ENCODE assay signal across 8 cellular contexts in genomic region chr11:124069429-124070401, GRCh38. TPM values are rescaled to one million over a fixed set of nuclear protein-coding genes. Genes with fewer than 3 reads are reported as not detected.
DNase-seq lines count a peak whose midpoint lies in the region; ATAC-seq and TF ChIP-seq lines count a peak whose summit lies in the region.

No MANE protein-coding gene starts in this region.

- peak overlapping the region; percentile 55 for H3K4me2 ChIP-seq in fibroblast of lung (ENCODE audit: extremely low read depth, insufficient read depth, low read length)
- peak overlapping the region; percentile 65 for H3K4me2 ChIP-seq in neural progenitor cell

- in situ Hi-C loops in GM13977 (cut with MboI; ENCODE audit: low pct_unique_long_range_greater_than_20kb, low sequenced_read_pairs, unreplicated experiment) = loop anchor here (25.0 kb wide), 1 partner anchor 518 kb away; no protein-coding TSS in a partner anchor

- H3K4me3 ChIP-seq in fibroblast of lung (replicated peaks in 1 of 4; ENCODE audit: control extremely low read depth in 1 of 4, insufficient read depth in 1 of 4, low read depth in 3 of 4, low read length in 4 of 4) = peak overlapping the region; percentile 26 to 62 (median 50)
- no peak overlapping the region for H3K4me3 ChIP-seq in neural progenitor cell

- TF ChIP-seq CTCF in GM13977 (IDR thresholded peaks at IDR 0.05; ENCODE audit: extremely low read depth, insufficient read depth, missing control alignments) (peak; percentile 72), fibroblast of lung (conservative IDR thresholded peaks at IDR 0.05 in 1 of 2, IDR thresholded peaks at IDR 0.05 in 1 of 2; ENCODE audit: low read depth in 1 of 2, low read length in 2 of 2) (peak; percentile 80 to 92), neural progenitor cell (IDR thresholded peaks at IDR 0.05) (peak; percentile 74)

- H3K9ac ChIP-seq in fibroblast of lung (ENCODE audit: insufficient read depth, low read length) = no peak overlapping the region
- no peak overlapping the region for H3K9ac ChIP-seq in neural progenitor cell

- no peaks in the 10 kb centered on the region for H4K20me1 ChIP-seq in fibroblast of lung (ENCODE audit: control insufficient read depth, extremely low read depth, insufficient read depth, low read length)
- no peaks in the 10 kb centered on the region for H4K20me1 ChIP-seq in neural progenitor cell (ENCODE audit: low read depth)

- no peaks in the 10 kb centered on the region for H3K79me2 ChIP-seq in fibroblast of lung (ENCODE audit: control insufficient read depth, insufficient read depth, low read length)
- no peaks in the 10 kb centered on the region for H3K79me2 ChIP-seq in neural progenitor cell (ENCODE audit: low read depth)

- H3K4me3 Mint-ChIP-seq in neural progenitor cell = no peak overlapping the region

- no peaks in the 10 kb centered on the region for H3K36me3 Mint-ChIP-seq in neural progenitor cell

- peak overlapping the region; percentile 68 for H2AFZ ChIP-seq in fibroblast of lung (ENCODE audit: low read length)
- peak overlapping the region; percentile 67 for H2AFZ ChIP-seq in neural progenitor cell (replicated peaks)

- no peaks in the 10 kb centered on the region for H3F3A ChIP-seq in neural progenitor cell (ENCODE audit: low read depth)

- H3K27me3 ChIP-seq in fibroblast of lung (ENCODE audit: control insufficient read depth, insufficient read depth, low read length) (no peaks in the 10 kb centered on the region), neural progenitor cell (no peaks in the 10 kb centered on the region)

- H3K9me3 Mint-ChIP-seq in neural progenitor cell = no peaks in the 10 kb centered on the region

- no peak overlapping the region for H3K27ac Mint-ChIP-seq in neural progenitor cell

- peaks cover 2% of the 10 kb centered on the region for H3K27me3 Mint-ChIP-seq in neural progenitor cell (ENCODE audit: insufficient read depth, low read depth)

- DNase-seq in AG08395 (ENCODE audit: low spot score) (peak; percentile 18), GM13977 (ENCODE audit: low spot score) (no peak), NCI-H1930 (lab: John Stamatoyannopoulos, UW) (peak; percentile 39 to 58), fibroblast of lung (ENCODE audit: low read depth in 2 of 2) (peak; percentile 54 to 72), neural progenitor cell (ENCODE audit: low spot score) (peak; percentile 86)
- peak; percentile 9 to 16 for DNase-seq in activated CD4-positive, alpha-beta T cell treated with anti-CD3 and anti-CD28 coated beads, Interleukin-2, amount 50 U/mL, for 4 hours

- H3K9me3 ChIP-seq in fibroblast of lung (ENCODE audit: control insufficient read depth, insufficient read depth, low read depth, low read length) = no peaks in the 10 kb centered on the region
- H3K9me3 ChIP-seq in neural progenitor cell (ENCODE audit: low read depth) = no peaks in the 10 kb centered on the region

- ATAC-seq in HG02870 (IDR thresholded peaks at IDR 0.05; ENCODE audit: unreplicated experiment) (peak; percentile 59), GM18873 (IDR thresholded peaks at IDR 0.05; ENCODE audit: low FRiP score, unreplicated experiment) (no peak)

- H3K4me1 Mint-ChIP-seq in neural progenitor cell = no peaks in the 10 kb centered on the region

- H3K27ac ChIP-seq in fibroblast of lung (ENCODE audit: insufficient read depth, low read length) (no peak overlapping the region), neural progenitor cell (no peak overlapping the region)

- H3K4me1 ChIP-seq in fibroblast of lung (ENCODE audit: control insufficient read depth, extremely low read depth, insufficient read depth, low read length) (no peaks in the 10 kb centered on the region), neural progenitor cell (no peaks in the 10 kb centered on the region)

- no peaks in the 10 kb centered on the region for H3K36me3 ChIP-seq in fibroblast of lung (ENCODE audit: control insufficient read depth, insufficient read depth, low read length)
- no peaks in the 10 kb centered on the region for H3K36me3 ChIP-seq in neural progenitor cell

RNA-seq across cellular contexts. Expression of gene OR10G7, which starts 28.6 kb away (rescaled TPM):
- total RNA-seq in fibroblast of lung (not detected in 2 replicates), neural progenitor cell (ENCODE audit: low replicate concordance) (not detected in 2 replicates)
- polyA plus RNA-seq in fibroblast of lung = not detected in 2 replicates
- not detected in 2 replicates for polyA plus RNA-seq in fibroblast of lung (2012)
- not detected in 2 replicates for polyA minus RNA-seq in fibroblast of lung (ENCODE audit: low replicate concordance)

RNA-seq across cellular contexts. Expression of gene OR10G8, which starts 43.1 kb away (rescaled TPM):
- total RNA-seq in fibroblast of lung = not detected in 2 replicates
- not detected in 2 replicates for polyA plus RNA-seq in fibroblast of lung
- polyA plus RNA-seq in fibroblast of lung (2012) = not detected in 2 replicates
- not detected in 2 replicates for polyA minus RNA-seq in fibroblast of lung (ENCODE audit: low replicate concordance)
- not detected in 2 replicates for total RNA-seq in neural progenitor cell (ENCODE audit: low replicate concordance)

RNA-seq across cellular contexts. Expression of gene VWA5A, which starts 45.5 kb away (rescaled TPM):
- total RNA-seq in fibroblast of lung (18.7 and 22.3 TPM in 2 replicates), neural progenitor cell (ENCODE audit: low replicate concordance) (24.5 and 27.3 TPM in 2 replicates)
- polyA plus RNA-seq in fibroblast of lung = 11.9 and 17.0 TPM in 2 replicates
- polyA plus RNA-seq in fibroblast of lung (2012) = 7.9 and 10.2 TPM in 2 replicates
- polyA minus RNA-seq in fibroblast of lung (ENCODE audit: low replicate concordance) = 6.8 and 8.6 TPM in 2 replicates

RNA-seq across cellular contexts. Expression of gene OR10G9, which starts 46.9 kb away (rescaled TPM):
- total RNA-seq in fibroblast of lung = not detected in 2 replicates
- polyA plus RNA-seq in fibroblast of lung = not detected in 2 replicates
- not detected in 2 replicates for polyA plus RNA-seq in fibroblast of lung (2012)
- not detected in 2 replicates for polyA minus RNA-seq in fibroblast of lung (ENCODE audit: low replicate concordance)
- not detected in 2 replicates for total RNA-seq in neural progenitor cell (ENCODE audit: low replicate concordance)

RNA-seq across cellular contexts. Expression of gene OR10G4, which starts 56.9 kb away (rescaled TPM):
- total RNA-seq in fibroblast of lung (not detected in 2 replicates), neural progenitor cell (ENCODE audit: low replicate concordance) (not detected in 2 replicates)
- not detected in 2 replicates for polyA plus RNA-seq in fibroblast of lung
- polyA plus RNA-seq in fibroblast of lung (2012) = not detected in 2 replicates
- polyA minus RNA-seq in fibroblast of lung (ENCODE audit: low replicate concordance) = not detected in 2 replicates
